In genomic region chr19:46202872-46203860, GRCh38 we compare ENCODE assay signal across 1 cellular context.
TF ChIP-seq lines count a peak whose summit lies in the region.

No MANE protein-coding gene starts in this region.

TF ChIP-seq in HCT116, 20 proteins besides CTCF, POLR2A, EP300 and RAD21 (continued from another document):
- no peak for TF ChIP-seq REST (IDR thresholded peaks at IDR 0.05; ENCODE audit: low read depth)
